10 cellular contexts compared by ENCODE assay signal in the genomic region with DNA sequence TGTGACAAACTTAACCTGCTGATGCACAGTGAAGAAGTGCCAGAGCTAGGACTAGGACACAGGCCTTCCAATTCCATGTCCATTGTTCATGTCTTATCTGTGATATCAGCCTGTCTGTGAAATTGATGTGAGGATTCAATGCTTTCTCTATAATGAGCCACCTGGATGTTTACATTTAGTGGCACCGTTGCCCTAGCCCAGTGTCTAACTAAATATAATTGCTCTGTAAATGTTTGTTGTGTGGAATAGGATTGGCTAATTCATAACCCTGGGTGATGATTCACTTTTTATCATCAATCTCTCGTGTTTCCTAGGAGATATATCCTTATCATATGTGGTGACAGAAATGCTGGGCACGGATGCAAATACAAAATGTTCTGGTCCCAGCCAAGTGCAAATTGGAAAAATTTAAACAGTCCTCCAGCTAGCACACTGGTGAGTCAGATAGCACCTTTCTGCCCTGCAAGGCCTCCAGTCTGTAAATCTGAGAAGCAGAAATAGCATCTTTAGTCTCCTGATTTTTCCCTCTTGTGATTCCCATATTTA. TPM values are rescaled to one million over a fixed set of nuclear protein-coding genes. Genes with fewer than 3 reads are reported as not detected.
DNase-seq lines count a peak whose midpoint lies in the region; ATAC-seq and FAIRE-seq lines count a peak whose summit lies in the region.
"Had no signal": no experiment of that assay in that cellular context is flagged by ENCODE, and none has a peak within 500 bp of the region (broad histone marks: within the 10 kb centered on the region; RNA-seq: fewer than 3 reads in every experiment).

No MANE protein-coding gene starts in this region.

- ATAC-seq in activated CD8-positive, alpha-beta T cell treated with anti-CD3 and anti-CD28 coated beads, Interleukin-2, amount 10 ng/mL, durations not matched to agents 7 days and 5 days: no peak
- no peak for ATAC-seq in HG03342 (IDR thresholded peaks at IDR 0.05; ENCODE audit: unreplicated experiment)

- peaks cover 11% of the 10 kb centered on the region for H3K27me3 Mint-ChIP-seq in activated CD8-positive, alpha-beta T cell treated with anti-CD3 and anti-CD28 coated beads, Interleukin-2, amount 10 ng/mL, durations not matched to agents 7 days and 5 days (ENCODE audit: low read depth)

- H3K4me3 Mint-ChIP-seq in activated CD8-positive, alpha-beta T cell treated with anti-CD3 and anti-CD28 coated beads, Interleukin-2, amount 10 ng/mL, durations not matched to agents 7 days and 5 days: no peak overlapping the region

- POLR2A ChIA-PET in activated CD8-positive, alpha-beta T cell treated with anti-CD3 and anti-CD28 coated beads, Interleukin-2, amount 10 ng/mL, durations not matched to agents 7 days and 5 days (lab: Charles Lee): no interaction called here

- peak; percentile 97 for FAIRE-seq in islet of Langerhans (lab: Jason Lieb, UNC)

- CTCF ChIA-PET in activated CD8-positive, alpha-beta T cell treated with anti-CD3 and anti-CD28 coated beads, Interleukin-2, amount 10 ng/mL, durations not matched to agents 7 days and 5 days (lab: Charles Lee): no interaction called here

- peak; percentile 74 for DNase-seq in DMS153 treated with DMSO at 0.1 percent for 48 hours (lab: John Stamatoyannopoulos, UW; ENCODE audit: unreplicated experiment)
- DNase-seq in NCI-H1436 treated with DMSO at 0.1 percent for 48 hours (lab: John Stamatoyannopoulos, UW): peak; percentile 94
- DNase-seq in T1000 (lab: John Stamatoyannopoulos, UW): peak; percentile 46
- DNase-seq in activated CD4-positive, alpha-beta T cell treated with anti-CD3 and anti-CD28 coated beads for 1 hour: no peak
- DNase-seq in activated CD8-positive, alpha-beta T cell treated with anti-CD3 and anti-CD28 coated beads, Interleukin-2, amount 10 ng/mL, durations not matched to agents 7 days and 5 days: no peak
- DNase-seq in pons (ENCODE audit: low spot score): no peak
- DNase-seq: activated T-cell treated with anti-CD3 and anti-CD28 coated beads, Interleukin-2, amount 50 U/mL, for 48 hours; GDM1 had no signal

- no peaks in the 10 kb centered on the region for H3K4me1 Mint-ChIP-seq in activated CD8-positive, alpha-beta T cell treated with anti-CD3 and anti-CD28 coated beads, Interleukin-2, amount 10 ng/mL, durations not matched to agents 7 days and 5 days (ENCODE audit: low read depth)

- no peaks in the 10 kb centered on the region for H3K36me3 Mint-ChIP-seq in activated CD8-positive, alpha-beta T cell treated with anti-CD3 and anti-CD28 coated beads, Interleukin-2, amount 10 ng/mL, durations not matched to agents 7 days and 5 days (ENCODE audit: low read depth)

- H3K9me3 Mint-ChIP-seq in activated CD8-positive, alpha-beta T cell treated with anti-CD3 and anti-CD28 coated beads, Interleukin-2, amount 10 ng/mL, durations not matched to agents 7 days and 5 days (ENCODE audit: insufficient read depth): no peaks in the 10 kb centered on the region

- H3K27ac Mint-ChIP-seq in activated CD8-positive, alpha-beta T cell treated with anti-CD3 and anti-CD28 coated beads, Interleukin-2, amount 10 ng/mL, durations not matched to agents 7 days and 5 days: no peak overlapping the region

RNA-seq across cellular contexts. Expression of a gene that starts 46.9 kb away (rescaled TPM):
- total RNA-seq in activated CD8-positive, alpha-beta T cell treated with anti-CD3 and anti-CD28 coated beads, Interleukin-2, amount 10 ng/mL, durations not matched to agents 7 days and 5 days: not detected

Comparison
In these comparisons a context has a peak if more than half of its experiments do, and no peak if none do; other contexts are left out.
1. DNase-seq: peak in DMS153 treated with DMSO at 0.1 percent for 48 hours (single experiment), NCI-H1436 treated with DMSO at 0.1 percent for 48 hours (single experiment) and T1000 (single experiment); none in activated CD4-positive, alpha-beta T cell treated with anti-CD3 and anti-CD28 coated beads for 1 hour (single experiment), activated CD8-positive, alpha-beta T cell treated with anti-CD3 and anti-CD28 coated beads, Interleukin-2, amount 10 ng/mL, durations not matched to agents 7 days and 5 days (single experiment) and pons (single experiment).